14 cellular contexts compared by ENCODE assay signal in genomic region chr2:43186679-43187374, GRCh38. TPM values are rescaled to one million over a fixed set of nuclear protein-coding genes. Genes with fewer than 3 reads are reported as not detected.
DNase-seq lines count a peak whose midpoint lies in the region; ATAC-seq and TF ChIP-seq lines count a peak whose summit lies in the region.
"Had no signal": no experiment of that assay in that cellular context is flagged by ENCODE, and none has a peak within 500 bp of the region (broad histone marks: within the 10 kb centered on the region; RNA-seq: fewer than 3 reads in every experiment).

No MANE protein-coding gene starts in this region.

- peak; percentile 59 for ATAC-seq in GM23338
- peak; percentile 75 for ATAC-seq in WTC11
- peak; percentile 23 for ATAC-seq in left lobe of liver
- ATAC-seq in stimulated activated effector memory CD8-positive, alpha-beta T cell treated with anti-CD3 and anti-CD28 coated beads, Interleukin-12 subunit alpha, Interleukin-12 subunit beta, amount 100 ng/mL, for 72 hours: no peak
- no peak for ATAC-seq in GM19452 (IDR thresholded peaks at IDR 0.05; ENCODE audit: unreplicated experiment)
- no peak for ATAC-seq in GM18520 (IDR thresholded peaks at IDR 0.05; ENCODE audit: unreplicated experiment)
- ATAC-seq: GM12878 had no signal

- no peaks in the 10 kb centered on the region for H3K79me2 ChIP-seq in GM23338 (replicated peaks; ENCODE audit: insufficient read depth)

- DNase-seq in GM23338 (ENCODE audit: low spot score) (peak; percentile 57), WTC11 (ENCODE audit: low spot score) (peak; percentile 45), left lobe of liver (ENCODE audit: low spot score) (no peak), UCSD-AML1 (lab: John Stamatoyannopoulos, UW; ENCODE audit: unreplicated experiment) (no peak), lower leg skin (ENCODE audit: low spot score in 2 of 2) (no peak)
- DNase-seq in stimulated activated effector memory CD8-positive, alpha-beta T cell treated with anti-CD3 and anti-CD28 coated beads, Interleukin-12 subunit alpha, Interleukin-12 subunit beta, amount 100 ng/mL, for 72 hours (ENCODE audit: low spot score in 2 of 2): no peak
- DNase-seq: activated CD8-positive, alpha-beta memory T cell treated with anti-CD3 and anti-CD28 coated beads for 24 hours; NCI-H1092 treated with DMSO at 0.1 percent for 48 hours; NCI-H748 treated with DMSO at 0.1 percent for 48 hours; stimulated activated CD4-positive, alpha-beta T cell treated with anti-CD3 and anti-CD28 coated beads, Interleukin-4, amount 100 ng/mL, for 4 hours had no signal

- no peaks in the 10 kb centered on the region for H3K36me3 ChIP-seq in GM23338 (ENCODE audit: insufficient read depth)
- H3K36me3 ChIP-seq: ovary had no signal

- H3K4me1 ChIP-seq in GM23338 (ENCODE audit: insufficient read depth): peaks cover 17% of the 10 kb centered on the region; the same call in 1 of the 2 replicates

- peaks cover 19% of the 10 kb centered on the region for H3K27me3 Mint-ChIP-seq in GM23338 (ENCODE audit: insufficient read depth, low read depth, poor library complexity)
- H3K27me3 Mint-ChIP-seq in WTC11 (ENCODE audit: low read depth): no peaks in the 10 kb centered on the region

- POLR2A ChIA-PET in WTC11 (lab: Charles Lee): interaction anchor here (0.6 kb wide), 1 partner anchor 11 kb away, joined by 3 read pairs; no protein-coding TSS in a partner anchor

- H3K4me2 ChIP-seq in GM23338: peak overlapping the region; percentile 14; the same call in 1 of the 2 replicates

- no peak overlapping the region for H3K27ac ChIP-seq in GM23338 (ENCODE audit: low read depth)

- H3F3A ChIP-seq in GM23338 (replicated peaks; ENCODE audit: low read depth): no peaks in the 10 kb centered on the region

- TF ChIP-seq CTCF in GM23338 (conservative IDR thresholded peaks at IDR 0.05; ENCODE audit: low read depth in 2 of 2): no peak
- TF ChIP-seq CTCF in WTC11 (IDR thresholded peaks at IDR 0.05): no peak
- TF ChIP-seq CTCF in lower leg skin (IDR thresholded peaks at IDR 0.05): no peak

- no peak for TF ChIP-seq POLR2A in lower leg skin (IDR thresholded peaks at IDR 0.05)

- intact Hi-C loops in lower leg skin (cut with DNase I; ENCODE audit: low total_unique reads): no loop called here

- H3K27ac Mint-ChIP-seq in GM23338: no peak overlapping the region
- H3K27ac Mint-ChIP-seq in WTC11: peak overlapping the region; percentile 51
- peak overlapping the region; percentile 29 for H3K27ac Mint-ChIP-seq in stimulated activated effector memory CD8-positive, alpha-beta T cell treated with anti-CD3 and anti-CD28 coated beads, Interleukin-12 subunit alpha, Interleukin-12 subunit beta, amount 100 ng/mL, for 72 hours

- H3K9me3 Mint-ChIP-seq in GM23338: no peaks in the 10 kb centered on the region; the same call in none of the 3 replicates
- H3K9me3 Mint-ChIP-seq in WTC11: no peaks in the 10 kb centered on the region
- no peaks in the 10 kb centered on the region for H3K9me3 Mint-ChIP-seq in stimulated activated effector memory CD8-positive, alpha-beta T cell treated with anti-CD3 and anti-CD28 coated beads, Interleukin-12 subunit alpha, Interleukin-12 subunit beta, amount 100 ng/mL, for 72 hours

- no peaks in the 10 kb centered on the region for H3K9me2 ChIP-seq in GM23338 (ENCODE audit: insufficient read depth)

- H3K4me1 Mint-ChIP-seq in GM23338 (peaks cover 42% of the 10 kb centered on the region), WTC11 (peaks cover 55% of the 10 kb centered on the region)
- H3K4me1 Mint-ChIP-seq in stimulated activated effector memory CD8-positive, alpha-beta T cell treated with anti-CD3 and anti-CD28 coated beads, Interleukin-12 subunit alpha, Interleukin-12 subunit beta, amount 100 ng/mL, for 72 hours: peaks cover 45% of the 10 kb centered on the region

- H3K4me3 ChIP-seq in GM23338 (no peak overlapping the region), lower leg skin (ENCODE audit: low read depth, poor library complexity, severe bottlenecking) (no peak overlapping the region)
- H3K4me3 ChIP-seq: GM12878, ovary had no signal

- CTCF ChIA-PET in WTC11 (lab: Charles Lee): interaction anchor here (0.7 to 2.8 kb wide), 6 partner anchors 17 to 60 kb away, joined by 3 to 15 read pairs (median 3); partner anchors contain the start of gene ZFP36L2

- H3K36me3 Mint-ChIP-seq in GM23338 (ENCODE audit: low read depth) (no peaks in the 10 kb centered on the region), WTC11 (no peaks in the 10 kb centered on the region)
- H3K36me3 Mint-ChIP-seq in stimulated activated effector memory CD8-positive, alpha-beta T cell treated with anti-CD3 and anti-CD28 coated beads, Interleukin-12 subunit alpha, Interleukin-12 subunit beta, amount 100 ng/mL, for 72 hours: no peaks in the 10 kb centered on the region

- H3K4me3 Mint-ChIP-seq in GM23338: no peak overlapping the region
- H3K4me3 Mint-ChIP-seq in WTC11: no peak overlapping the region
- H3K4me3 Mint-ChIP-seq in stimulated activated effector memory CD8-positive, alpha-beta T cell treated with anti-CD3 and anti-CD28 coated beads, Interleukin-12 subunit alpha, Interleukin-12 subunit beta, amount 100 ng/mL, for 72 hours: no peak overlapping the region

- H3K27me3 ChIP-seq in GM23338 (ENCODE audit: insufficient read depth): no peaks in the 10 kb centered on the region
- H3K27me3 ChIP-seq: ovary had no signal

- peak overlapping the region; percentile 47; the same call in 1 of the 2 replicates for H2AFZ ChIP-seq in GM23338

- 65 to 74% methylated on average over 11 of the region's 12 CpGs for WGBS in lower leg skin, 2 donors

- no peaks in the 10 kb centered on the region for H4K20me1 ChIP-seq in GM23338 (replicated peaks; ENCODE audit: insufficient read depth)

TF ChIP-seq in GM23338, 12 proteins besides CTCF, POLR2A, EP300 and RAD21 (continues in another document):
- no peak for TF ChIP-seq JUNB (IDR thresholded peaks at IDR 0.05; ENCODE audit: unreplicated experiment)

TF ChIP-seq in WTC11, 78 proteins besides CTCF, POLR2A, EP300 and RAD21:
- no peak for TF ChIP-seq E2F5 (CRISPR knock-in tag; IDR thresholded peaks at IDR 0.05)
- TF ChIP-seq ETV6 (CRISPR knock-in tag; IDR thresholded peaks at IDR 0.05): 0 out of 2 replicates have a peak, but pooled peaks have one; percentile 40
- 0 out of 2 replicates have a peak, but pooled peaks have one; percentile 28 for TF ChIP-seq FOXP1 (CRISPR knock-in tag; IDR thresholded peaks at IDR 0.05; ENCODE audit: borderline replicate concordance)

RNA-seq across cellular contexts. Expression of gene ZFP36L2, which starts 39.6 kb away (rescaled TPM):
- 37.9 and 43.0 TPM in 2 replicates for total RNA-seq in GM23338 (2014; rRNA removed; shearing (Covaris generic))
- polyA plus RNA-seq in GM23338 (2016; fragmentation: Nextera tagmentation; extraction: Ambion mirVana): 38.4 and 39.6 TPM in 2 replicates
- 50.4 to 63.4 TPM (median 61.6 TPM) in 3 replicates for total RNA-seq in WTC11 (2021)
- total RNA-seq in left lobe of liver: 60.6 TPM
- total RNA-seq in lower leg skin: 100 to 1,000 TPM; 137 to 329 (median 147) TPM

Comparison
In these comparisons a context has a peak if more than half of its experiments do, and no peak if none do; other contexts are left out.
1. ATAC-seq: peak in GM23338 (single experiment), WTC11 (single experiment) and left lobe of liver (single experiment); none in stimulated activated effector memory CD8-positive, alpha-beta T cell treated with anti-CD3 and anti-CD28 coated beads, Interleukin-12 subunit alpha, Interleukin-12 subunit beta, amount 100 ng/mL, for 72 hours (single experiment), GM19452 (single experiment) and GM18520 (single experiment).
2. DNase-seq: peak in GM23338 (single experiment) and WTC11 (single experiment); none in left lobe of liver (single experiment), stimulated activated effector memory CD8-positive, alpha-beta T cell treated with anti-CD3 and anti-CD28 coated beads, Interleukin-12 subunit alpha, Interleukin-12 subunit beta, amount 100 ng/mL, for 72 hours (0 of 2), UCSD-AML1 (single experiment) and lower leg skin (0 of 2).